In the genomic region with DNA sequence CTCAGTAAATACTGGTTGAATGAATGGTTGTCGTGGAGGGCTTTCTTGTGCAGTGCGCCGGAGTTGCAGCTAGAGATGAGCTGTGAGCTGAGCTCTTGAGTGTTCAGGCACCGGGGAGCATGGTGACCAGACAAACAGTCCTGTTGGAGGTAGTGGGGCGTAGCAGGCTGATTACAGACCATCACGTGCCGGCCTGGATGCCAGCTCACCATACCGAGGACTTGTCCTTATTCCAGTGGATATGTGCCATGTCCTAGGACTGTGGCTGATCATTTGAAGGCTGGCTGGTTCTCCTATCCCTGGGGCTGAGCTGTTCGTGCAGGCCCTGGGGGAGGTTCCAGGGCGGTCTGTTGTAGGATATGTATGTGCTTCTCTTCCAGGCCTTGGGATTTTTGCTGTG, we compare ENCODE assay signal across 2 cellular contexts.
TF ChIP-seq lines count a peak whose summit lies in the region.

No MANE protein-coding gene starts in this region.

TF ChIP-seq in WTC11, 78 proteins besides CTCF, POLR2A, EP300 and RAD21:
- TF ChIP-seq CREB1 (CRISPR knock-in tag; IDR thresholded peaks at IDR 0.05), result no peak
- TF ChIP-seq ZNF396 (CRISPR knock-in tag; IDR thresholded peaks at IDR 0.05; ENCODE audit: borderline replicate concordance), result no peak
- no peak for TF ChIP-seq ZNF138 (CRISPR knock-in tag; conservative IDR thresholded peaks at IDR 0.05)
- no peak for TF ChIP-seq TP53 (CRISPR knock-in tag; IDR thresholded peaks at IDR 0.05)
- no peak for TF ChIP-seq ZNF317 (CRISPR knock-in tag; IDR thresholded peaks at IDR 0.05; ENCODE audit: borderline replicate concordance, low read depth)
- no peak for TF ChIP-seq ZNF425 (CRISPR knock-in tag; conservative IDR thresholded peaks at IDR 0.05)
- no peak for TF ChIP-seq ZNF121 (CRISPR knock-in tag; IDR thresholded peaks at IDR 0.05)
- TF ChIP-seq, protein P1, sequence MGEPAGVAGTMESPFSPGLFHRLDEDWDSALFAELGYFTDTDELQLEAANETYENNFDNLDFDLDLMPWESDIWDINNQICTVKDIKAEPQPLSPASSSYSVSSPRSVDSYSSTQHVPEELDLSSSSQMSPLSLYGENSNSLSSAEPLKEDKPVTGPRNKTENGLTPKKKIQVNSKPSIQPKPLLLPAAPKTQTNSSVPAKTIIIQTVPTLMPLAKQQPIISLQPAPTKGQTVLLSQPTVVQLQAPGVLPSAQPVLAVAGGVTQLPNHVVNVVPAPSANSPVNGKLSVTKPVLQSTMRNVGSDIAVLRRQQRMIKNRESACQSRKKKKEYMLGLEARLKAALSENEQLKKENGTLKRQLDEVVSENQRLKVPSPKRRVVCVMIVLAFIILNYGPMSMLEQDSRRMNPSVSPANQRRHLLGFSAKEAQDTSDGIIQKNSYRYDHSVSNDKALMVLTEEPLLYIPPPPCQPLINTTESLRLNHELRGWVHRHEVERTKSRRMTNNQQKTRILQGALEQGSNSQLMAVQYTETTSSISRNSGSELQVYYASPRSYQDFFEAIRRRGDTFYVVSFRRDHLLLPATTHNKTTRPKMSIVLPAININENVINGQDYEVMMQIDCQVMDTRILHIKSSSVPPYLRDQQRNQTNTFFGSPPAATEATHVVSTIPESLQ (CRISPR knock-in tag; IDR thresholded peaks at IDR 0.05), result no peak
- no peak for TF ChIP-seq ELF4 (CRISPR knock-in tag; IDR thresholded peaks at IDR 0.05; ENCODE audit: low read depth)
- TF ChIP-seq EMX1 (CRISPR knock-in tag; IDR thresholded peaks at IDR 0.05), result no peak

TF ChIP-seq in HepG2, 621 proteins besides CTCF, POLR2A, EP300 and RAD21:
- TF ChIP-seq RBM22 (optimal IDR thresholded peaks at IDR 0.05; ENCODE audit: low read length), result peak; percentile 14
- no peak for TF ChIP-seq BCL6 (CRISPR knock-in tag; IDR thresholded peaks at IDR 0.05)
TF ChIP-seq in HepG2: peak in this region for 1.
